Comparison of ENCODE assay signal across 1 cellular context in the genomic region with DNA sequence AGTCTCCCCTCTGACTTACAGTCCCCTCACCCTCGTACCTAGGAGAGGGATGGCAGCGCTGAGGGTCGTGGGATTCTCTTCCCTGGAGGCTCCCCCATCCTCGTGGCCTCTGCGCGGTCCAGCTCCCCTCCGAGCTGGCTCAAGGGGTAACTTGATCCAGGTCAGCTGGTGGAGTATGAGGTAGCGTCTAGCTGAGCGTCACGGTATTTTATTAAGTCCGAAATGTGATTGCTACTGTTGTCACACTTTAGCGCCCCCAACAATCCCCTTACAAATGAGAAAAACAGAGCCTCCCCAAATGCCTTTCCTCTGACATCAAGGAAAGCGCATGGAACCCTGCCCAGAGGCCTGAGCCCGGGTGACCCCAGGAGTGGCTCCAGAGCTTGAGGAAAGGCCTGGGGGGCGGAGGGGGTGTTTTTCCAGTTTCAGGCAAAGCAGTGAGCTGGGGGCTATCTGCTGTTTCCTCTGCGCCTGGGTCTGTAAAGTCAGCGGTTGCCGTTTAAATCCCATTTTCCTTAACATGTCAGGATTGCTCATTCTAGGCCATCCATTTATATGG.
TF ChIP-seq lines count a peak whose summit lies in the region.

No MANE protein-coding gene starts in this region.

TF ChIP-seq in IMR-90, 13 proteins besides CTCF, POLR2A, EP300 and RAD21 (continued from another document):
- TF ChIP-seq CEBPB (IDR thresholded peaks at IDR 0.05; ENCODE audit: low read depth, low read length) (no peak), MXI1 (IDR thresholded peaks at IDR 0.05; ENCODE audit: borderline replicate concordance, low read depth, low read length) (no peak), MAZ (IDR thresholded peaks at IDR 0.05; ENCODE audit: borderline replicate concordance, low read depth, low read length) (no peak)
